1 cellular context compared by ENCODE assay signal in genomic region chr20:25509084-25509483, GRCh38.
TF ChIP-seq lines count a peak whose summit lies in the region.

No MANE protein-coding gene starts in this region.

TF ChIP-seq in HepG2, 621 proteins besides CTCF, POLR2A, EP300 and RAD21 (continued from another document):
- no peak for TF ChIP-seq SOX6 (IDR thresholded peaks at IDR 0.05)
- TF ChIP-seq SOX6 (CRISPR knock-in tag; IDR thresholded peaks at IDR 0.05): no peak
- TF ChIP-seq TEAD3 (CRISPR knock-in tag; optimal IDR thresholded peaks at IDR 0.05; ENCODE audit: borderline replicate concordance): no peak
- TF ChIP-seq PRDM15 (CRISPR knock-in tag; IDR thresholded peaks at IDR 0.05): no peak
- TF ChIP-seq STAT6 (CRISPR knock-in tag; IDR thresholded peaks at IDR 0.05; ENCODE audit: borderline replicate concordance): no peak
- TF ChIP-seq SRY (CRISPR knock-in tag; IDR thresholded peaks at IDR 0.05): 0 out of 2 replicates have a peak, but pooled peaks have one; percentile 19
- TF ChIP-seq, protein P1, sequence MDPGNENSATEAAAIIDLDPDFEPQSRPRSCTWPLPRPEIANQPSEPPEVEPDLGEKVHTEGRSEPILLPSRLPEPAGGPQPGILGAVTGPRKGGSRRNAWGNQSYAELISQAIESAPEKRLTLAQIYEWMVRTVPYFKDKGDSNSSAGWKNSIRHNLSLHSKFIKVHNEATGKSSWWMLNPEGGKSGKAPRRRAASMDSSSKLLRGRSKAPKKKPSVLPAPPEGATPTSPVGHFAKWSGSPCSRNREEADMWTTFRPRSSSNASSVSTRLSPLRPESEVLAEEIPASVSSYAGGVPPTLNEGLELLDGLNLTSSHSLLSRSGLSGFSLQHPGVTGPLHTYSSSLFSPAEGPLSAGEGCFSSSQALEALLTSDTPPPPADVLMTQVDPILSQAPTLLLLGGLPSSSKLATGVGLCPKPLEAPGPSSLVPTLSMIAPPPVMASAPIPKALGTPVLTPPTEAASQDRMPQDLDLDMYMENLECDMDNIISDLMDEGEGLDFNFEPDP (CRISPR knock-in tag; conservative IDR thresholded peaks at IDR 0.05): 0 out of 2 replicates have a peak, but pooled peaks have one; percentile 67
- TF ChIP-seq DNMT1 (CRISPR knock-in tag; IDR thresholded peaks at IDR 0.05): no peak
- no peak for TF ChIP-seq ZNF891 (CRISPR knock-in tag; IDR thresholded peaks at IDR 0.05)
- no peak for TF ChIP-seq RBM39 (IDR thresholded peaks at IDR 0.05; ENCODE audit: low read depth, low read length, poor library complexity, severe bottlenecking)
- TF ChIP-seq NRL (CRISPR knock-in tag; IDR thresholded peaks at IDR 0.05; ENCODE audit: borderline replicate concordance): 0 out of 2 replicates have a peak, but pooled peaks have one; percentile 9
- TF ChIP-seq, protein P2, sequence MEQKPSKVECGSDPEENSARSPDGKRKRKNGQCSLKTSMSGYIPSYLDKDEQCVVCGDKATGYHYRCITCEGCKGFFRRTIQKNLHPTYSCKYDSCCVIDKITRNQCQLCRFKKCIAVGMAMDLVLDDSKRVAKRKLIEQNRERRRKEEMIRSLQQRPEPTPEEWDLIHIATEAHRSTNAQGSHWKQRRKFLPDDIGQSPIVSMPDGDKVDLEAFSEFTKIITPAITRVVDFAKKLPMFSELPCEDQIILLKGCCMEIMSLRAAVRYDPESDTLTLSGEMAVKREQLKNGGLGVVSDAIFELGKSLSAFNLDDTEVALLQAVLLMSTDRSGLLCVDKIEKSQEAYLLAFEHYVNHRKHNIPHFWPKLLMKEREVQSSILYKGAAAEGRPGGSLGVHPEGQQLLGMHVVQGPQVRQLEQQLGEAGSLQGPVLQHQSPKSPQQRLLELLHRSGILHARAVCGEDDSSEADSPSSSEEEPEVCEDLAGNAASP (CRISPR knock-in tag; IDR thresholded peaks at IDR 0.05; ENCODE audit: borderline replicate concordance): no peak
- TF ChIP-seq, protein P3, sequence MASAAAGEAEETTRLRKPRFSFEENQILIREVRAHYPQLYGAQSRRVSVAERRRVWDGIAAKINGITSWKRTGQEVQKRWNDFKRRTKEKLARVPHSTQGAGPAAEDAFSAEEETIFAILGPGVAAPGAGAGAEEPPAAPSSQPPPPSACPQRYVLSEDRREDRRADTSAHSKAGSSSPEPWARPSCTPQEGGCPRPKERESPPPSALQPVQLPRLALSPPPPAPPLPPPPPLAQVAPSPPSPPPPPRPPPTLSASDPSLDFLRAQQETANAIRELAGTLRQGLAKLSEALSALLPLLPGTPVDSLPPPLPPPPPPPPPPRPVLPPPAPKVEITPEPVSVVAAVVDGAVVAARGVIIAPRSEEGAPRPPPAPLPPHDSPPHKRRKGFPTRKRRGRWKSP (CRISPR knock-in tag; IDR thresholded peaks at IDR 0.05): no peak
